In genomic region chr6:30955367-30956042, GRCh38 we compare ENCODE assay signal across 8 cellular contexts. TPM values are rescaled to one million over a fixed set of nuclear protein-coding genes. Genes with fewer than 3 reads are reported as not detected.
DNase-seq lines count a peak whose midpoint lies in the region; ATAC-seq, FAIRE-seq and TF ChIP-seq lines count a peak whose summit lies in the region.

No MANE protein-coding gene starts in this region.

- 13 to 17% methylated on average over 41 to 46 of the region's 46 CpGs for whole genome bisulfite sequencing in pancreas, 2 donors
- 1% methylated on average over 46 of the region's 46 CpGs for WGBS in thymus

- H3K27ac ChIP-seq in pancreas: no peak overlapping the region
- H3K27ac ChIP-seq in thymus (ENCODE audit: low read depth): no peak overlapping the region

- no peak for FAIRE-seq in pancreas (lab: Jason Lieb, UNC)

- ATAC-seq in HG02610 (IDR thresholded peaks at IDR 0.05; ENCODE audit: unreplicated experiment) (peak; percentile 44), pancreas (peak; percentile 84 to 94 (median 90))

- no peak for TF ChIP-seq CTCF in pancreas (IDR thresholded peaks at IDR 0.05)

- H3K9me3 ChIP-seq in pancreas: no peaks in the 10 kb centered on the region
- no peaks in the 10 kb centered on the region for H3K9me3 ChIP-seq in thymus (ENCODE audit: control insufficient read depth)

- H3K27me3 ChIP-seq in pancreas: peaks cover 0 to 4% (median 0%) of the 10 kb centered on the region in 4 donors
- H3K27me3 ChIP-seq in thymus (ENCODE audit: control insufficient read depth, insufficient read depth): peaks cover 21% of the 10 kb centered on the region

- H3K4me1 ChIP-seq in pancreas (peaks cover 0 to 3% (median 0%) of the 10 kb centered on the region in 3 donors), thymus (ENCODE audit: control insufficient read depth, insufficient read depth, low read length) (peaks cover 5% of the 10 kb centered on the region)

- peak; percentile 75 for DNase-seq in COR-L47 (lab: John Stamatoyannopoulos, UW)
- peak; percentile 83 for DNase-seq in OCI-M1 (lab: John Stamatoyannopoulos, UW)
- DNase-seq in activated T-helper 9 cell treated with anti-CD3 and anti-CD28 coated beads, Interleukin-2, amount 50 U/mL, for 16 hours (ENCODE audit: low read depth): peak; percentile 65
- peak; percentile 52 for DNase-seq in glomerular visceral epithelial cell (ENCODE audit: extremely low spot score)
- peak in 5 of 6 donors; percentile 54 to 81 (median 72) for DNase-seq in pancreas
- no peak for DNase-seq in DMS153 treated with DMSO at 0.1 percent for 48 hours (lab: John Stamatoyannopoulos, UW; ENCODE audit: unreplicated experiment)

- intact Hi-C loops in pancreas (cut with DNase I): no loop called here

- H3K36me3 ChIP-seq in pancreas (no peaks in the 10 kb centered on the region), thymus (ENCODE audit: control insufficient read depth, insufficient read depth) (no peaks in the 10 kb centered on the region)

- H3K4me3 ChIP-seq in pancreas (peak overlapping the region; percentile 4 to 45 (median 20)), thymus (ENCODE audit: low read length) (peak overlapping the region; percentile 53)

RNA-seq across cellular contexts. Expression of gene MUCL3, which starts 14.7 kb away (rescaled TPM):
- 1 to 10 TPM in 1 of 6 donors, under 1 TPM in 1, not detected in 4; 0.09 to 5.6 TPM for total RNA-seq in pancreas
- 1 to 10 TPM in 1 of 2 donors, under 1 TPM in 1; 0.04 to 1.2 TPM for polyA plus RNA-seq in pancreas
- polyA plus RNA-seq in thymus: 0.02 TPM

RNA-seq across cellular contexts. Expression of gene SFTA2, which starts 23.5 kb away (rescaled TPM):
- 1 to 10 TPM in 5 of 6 donors, under 1 TPM in 1; 0.83 to 6.6 (median 2.1) TPM for total RNA-seq in pancreas
- polyA plus RNA-seq in pancreas (10 to 100 TPM; 14.4 to 22.9 TPM), thymus (1.8 TPM)

RNA-seq across cellular contexts. Expression of gene MUC21, which starts 28.0 kb away (rescaled TPM):
- total RNA-seq in pancreas: not detected
- polyA plus RNA-seq in pancreas (under 1 TPM; 0.07 to 0.23 TPM), thymus (0.27 TPM)

RNA-seq across cellular contexts. Expression of gene VARS2, which starts 41.5 kb away (rescaled TPM):
- 10 to 100 TPM; 11.3 to 25.8 (median 17.1) TPM for total RNA-seq in pancreas
- polyA plus RNA-seq in pancreas (10 to 100 TPM; 40.4 to 40.6 TPM), thymus (40.4 TPM)

RNA-seq across cellular contexts. Expression of gene GTF2H4, which starts 47.5 kb away (rescaled TPM):
- total RNA-seq in pancreas: 10 to 100 TPM in 5 of 6 donors, 1 to 10 TPM in 1; 9.4 to 23.2 (median 13.0) TPM
- 10 to 100 TPM; 34.6 to 45.8 TPM for polyA plus RNA-seq in pancreas
- polyA plus RNA-seq in thymus: 35.4 TPM
